Comparison of ENCODE assay signal across 8 cellular contexts in the genomic region with DNA sequence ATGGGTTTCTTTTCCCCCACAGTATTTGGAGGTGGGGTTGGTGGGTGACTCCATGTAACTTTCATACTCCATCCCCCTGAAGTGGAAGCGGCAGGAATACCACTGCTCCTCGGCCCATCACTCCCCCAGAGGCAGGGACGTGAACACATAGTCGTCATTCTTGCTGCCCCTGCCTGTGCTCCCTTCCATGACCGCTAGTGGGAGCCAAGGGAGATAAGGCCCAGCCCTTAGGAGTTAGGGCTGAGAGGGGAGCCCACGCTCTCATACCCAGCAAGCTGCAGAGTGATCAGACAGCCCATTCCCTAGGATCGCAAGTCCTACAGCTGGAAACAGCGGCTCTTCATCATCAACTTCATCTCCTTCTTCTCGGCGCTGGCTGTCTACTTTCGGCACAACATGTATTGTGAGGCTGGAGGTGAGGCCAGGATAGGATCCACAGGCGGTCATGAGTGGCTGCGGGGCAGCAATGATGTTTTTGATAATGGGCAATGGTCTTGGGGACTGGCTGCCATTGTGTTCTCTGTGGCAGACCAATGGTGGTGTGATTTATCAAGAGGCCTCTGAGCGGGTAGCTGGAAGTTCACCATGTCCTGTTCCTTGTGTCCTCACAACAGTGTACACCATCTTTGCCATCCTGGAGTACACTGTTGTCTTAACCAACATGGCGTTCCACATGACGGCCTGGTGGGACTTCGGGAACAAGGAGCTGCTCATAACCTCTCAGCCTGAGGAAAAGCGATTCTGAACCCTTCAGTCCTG. TPM values are rescaled to one million over a fixed set of nuclear protein-coding genes. Genes with fewer than 3 reads are reported as not detected.
DNase-seq lines count a peak whose midpoint lies in the region; ATAC-seq lines count a peak whose summit lies in the region.

No MANE protein-coding gene starts in this region.

- H3K27me3 Mint-ChIP-seq in CD8-positive, alpha-beta memory T cell = no peaks in the 10 kb centered on the region
- no peaks in the 10 kb centered on the region for H3K27me3 Mint-ChIP-seq in T-helper 17 cell

- POLR2A ChIA-PET in CD8-positive, alpha-beta memory T cell (lab: Charles Lee) = interaction anchor here (0.6 to 1.9 kb wide), 2 partner anchors 16 to 30 kb away, joined by 3 to 16 read pairs; a partner anchor contains a TSS

- peaks cover 25 to 51% (median 37%) of the 10 kb centered on the region in 3 donors for H3K4me1 Mint-ChIP-seq in CD8-positive, alpha-beta memory T cell
- H3K4me1 Mint-ChIP-seq in T-helper 17 cell = peaks cover 27% of the 10 kb centered on the region

- H3K27ac ChIP-seq in CD8-positive, alpha-beta memory T cell (ENCODE audit: low read depth, low read length) = no peak overlapping the region
- H3K27ac ChIP-seq in angular gyrus (ENCODE audit: low read depth, low read length) = peak overlapping the region; percentile 92

- peaks cover 0 to 45% (median 0%) of the 10 kb centered on the region in 3 donors for H3K36me3 Mint-ChIP-seq in CD8-positive, alpha-beta memory T cell
- no peaks in the 10 kb centered on the region for H3K36me3 Mint-ChIP-seq in T-helper 17 cell (ENCODE audit: low read depth)

- CTCF ChIA-PET in CD8-positive, alpha-beta memory T cell (lab: Charles Lee) = interaction anchor here (0.6 to 3.3 kb wide), 9 partner anchors 10 to 248 kb away, joined by 3 to 63 read pairs (median 9); a partner anchor contains a TSS

- peaks cover 21% of the 10 kb centered on the region for H3K36me3 ChIP-seq in CD8-positive, alpha-beta memory T cell (ENCODE audit: insufficient read depth, low read length)

- H3K9me3 ChIP-seq in CD8-positive, alpha-beta memory T cell (ENCODE audit: low read length) = no peaks in the 10 kb centered on the region
- no peaks in the 10 kb centered on the region for H3K9me3 ChIP-seq in T-helper 17 cell (ENCODE audit: control insufficient read depth, low read length, poor library complexity, severe bottlenecking)

- H3K27ac Mint-ChIP-seq in CD8-positive, alpha-beta memory T cell = peak overlapping the region; percentile 63 to 95 (median 90)
- peak overlapping the region; percentile 81 for H3K27ac Mint-ChIP-seq in T-helper 17 cell

- peak overlapping the region in 2 of 7 donors; percentile 35 to 54 for H3K4me3 Mint-ChIP-seq in CD8-positive, alpha-beta memory T cell
- peak overlapping the region; percentile 25 for H3K4me3 Mint-ChIP-seq in T-helper 17 cell

- ATAC-seq in GM19397 (IDR thresholded peaks at IDR 0.05; ENCODE audit: unreplicated experiment) (peak; percentile 82), HG03521 (IDR thresholded peaks at IDR 0.05; ENCODE audit: unreplicated experiment) (peak; percentile 78), T-helper 17 cell (peak; percentile 95)

- H3K27me3 ChIP-seq in CD8-positive, alpha-beta memory T cell (ENCODE audit: insufficient read depth, low read length, poor library complexity, severe bottlenecking) = no peaks in the 10 kb centered on the region

- H3K9me3 Mint-ChIP-seq in CD8-positive, alpha-beta memory T cell = no peaks in the 10 kb centered on the region

- H3K4me3 ChIP-seq in CD8-positive, alpha-beta memory T cell (ENCODE audit: low read length) = no peak overlapping the region

- peak; percentile 70 to 87 (median 74) for DNase-seq in CD8-positive, alpha-beta memory T cell
- peak; percentile 55 to 81 (median 64) for DNase-seq in T-helper 17 cell
- DNase-seq in iris pigment epithelial cell (ENCODE audit: low read depth) = peak; percentile 34
- peak; percentile 52 to 78 (median 60) for DNase-seq in stimulated activated CD4-positive, alpha-beta T cell treated with anti-CD3 and anti-CD28 coated beads, TNF-alpha, amount 100 ng/mL, for 1 hour (ENCODE audit: low read depth in 3 of 3, low spot score in 1 of 3)
- no peak for DNase-seq in HPDE6-E6E7 (ENCODE audit: extremely low spot score)

- H3K4me1 ChIP-seq in CD8-positive, alpha-beta memory T cell (ENCODE audit: insufficient read depth, low read length) = peaks cover 22% of the 10 kb centered on the region

RNA-seq across cellular contexts. Expression of a gene that starts 15.9 kb away (rescaled TPM):
- 100 to 1,000 TPM; 170 to 175 TPM for total RNA-seq in CD8-positive, alpha-beta memory T cell
- 229 TPM for polyA plus RNA-seq in CD8-positive, alpha-beta memory T cell
- 100 to 1,000 TPM; 114 to 123 TPM for total RNA-seq in T-helper 17 cell

RNA-seq across cellular contexts. Expression of a gene that starts 16.5 kb away (rescaled TPM):
- 10 to 100 TPM; 38.9 to 40.2 TPM for total RNA-seq in CD8-positive, alpha-beta memory T cell
- 16.1 TPM for polyA plus RNA-seq in CD8-positive, alpha-beta memory T cell
- 10 to 100 TPM; 17.8 to 19.3 TPM for total RNA-seq in T-helper 17 cell

RNA-seq across cellular contexts. Expression of a gene that starts 27.5 kb away (rescaled TPM):
- 100 to 1,000 TPM; 101 to 105 TPM for total RNA-seq in CD8-positive, alpha-beta memory T cell
- 49.0 TPM for polyA plus RNA-seq in CD8-positive, alpha-beta memory T cell
- 100 to 1,000 TPM; 120 to 128 TPM for total RNA-seq in T-helper 17 cell

RNA-seq across cellular contexts. Expression of a gene that starts 30.6 kb away (rescaled TPM):
- 10 to 100 TPM; 45.6 to 46.0 TPM for total RNA-seq in CD8-positive, alpha-beta memory T cell
- polyA plus RNA-seq in CD8-positive, alpha-beta memory T cell = 43.8 TPM
- 100 to 1,000 TPM; 115 to 125 TPM for total RNA-seq in T-helper 17 cell
